Comparison of ENCODE assay signal across 8 cellular contexts in genomic region chr19:13195678-13196077, GRCh38. TPM values are rescaled to one million over a fixed set of nuclear protein-coding genes. Genes with fewer than 3 reads are reported as not detected.
DNase-seq lines count a peak whose midpoint lies in the region; ATAC-seq and TF ChIP-seq lines count a peak whose summit lies in the region.

No MANE protein-coding gene starts in this region.

- TF ChIP-seq CTCF in colonic mucosa (IDR thresholded peaks at IDR 0.05) (peak; percentile 11), heart right ventricle (IDR thresholded peaks at IDR 0.05) (peak in 1 of 9 donors; percentile 22)

- no peak overlapping the region for H2AFZ ChIP-seq in mesenchymal stem cell (ENCODE audit: low read depth, low read length)

- intact Hi-C loops in colonic mucosa (cut with DNase I) = loop anchor here (5.0 kb wide), 1 partner anchor 67 kb away; no protein-coding TSS in a partner anchor
- intact Hi-C loops in heart right ventricle (cut with DNase I) = loop anchor here in 8 of 10 donors (2.0 to 5.0 kb wide), 3 partner anchors 62 to 67 kb away; no protein-coding TSS in a partner anchor

- no peak overlapping the region for H2BK15ac ChIP-seq in mesenchymal stem cell (ENCODE audit: low read depth, poor library complexity, severe bottlenecking)

- no peak overlapping the region for H3K4ac ChIP-seq in mesenchymal stem cell (ENCODE audit: low read depth in 1 of 2, low read length in 2 of 2)

- H3K4me3 ChIP-seq in colonic mucosa (no peak overlapping the region), heart right ventricle (no peak overlapping the region), mesenchymal stem cell (ENCODE audit: insufficient read depth in 1 of 2, low read depth in 1 of 2, low read length in 2 of 2) (no peak overlapping the region)

- no peaks in the 10 kb centered on the region for H3K36me3 ChIP-seq in colonic mucosa
- H3K36me3 ChIP-seq in heart right ventricle = no peaks in the 10 kb centered on the region
- H3K36me3 ChIP-seq in mesenchymal stem cell (ENCODE audit: control insufficient read depth in 1 of 2, insufficient read depth in 2 of 2, low read depth in 1 of 2, low read length in 2 of 2) = no peaks in the 10 kb centered on the region

- ATAC-seq in GM18498 (IDR thresholded peaks at IDR 0.05; ENCODE audit: unreplicated experiment) (peak; percentile 46), HG02610 (IDR thresholded peaks at IDR 0.05; ENCODE audit: unreplicated experiment) (no peak), heart right ventricle (no peak), GM18861 (IDR thresholded peaks at IDR 0.05; ENCODE audit: unreplicated experiment) (no peak)

- H3K79me1 ChIP-seq in mesenchymal stem cell (replicated peaks; ENCODE audit: low read length, poor library complexity, severe bottlenecking) = no peaks in the 10 kb centered on the region

- H3K4me2 ChIP-seq in mesenchymal stem cell (ENCODE audit: low read length, poor library complexity, severe bottlenecking) = no peak overlapping the region

- no peak overlapping the region for H2BK120ac ChIP-seq in mesenchymal stem cell (ENCODE audit: low read depth, low read length)

- no peak overlapping the region for H3K18ac ChIP-seq in mesenchymal stem cell (ENCODE audit: low read depth in 1 of 2, low read length in 2 of 2)

- no peak overlapping the region for H3K14ac ChIP-seq in mesenchymal stem cell (ENCODE audit: low read length in 2 of 2)

- no peak overlapping the region for H2AK5ac ChIP-seq in mesenchymal stem cell (ENCODE audit: low read length, severe bottlenecking)

- WGBS in heart right ventricle, 2 donors = 72 to 77% methylated on average over 11 of the region's 11 CpGs
- WGBS in mesenchymal stem cell = 66% methylated on average over 11 of the region's 11 CpGs

- no peak overlapping the region for H3K23ac ChIP-seq in mesenchymal stem cell (ENCODE audit: low read length in 2 of 2)

- H3K9me3 ChIP-seq in colonic mucosa (no peaks in the 10 kb centered on the region), heart right ventricle (no peaks in the 10 kb centered on the region), mesenchymal stem cell (ENCODE audit: control insufficient read depth, low read length) (no peaks in the 10 kb centered on the region)

- no peak overlapping the region for H2BK5ac ChIP-seq in mesenchymal stem cell (ENCODE audit: low read depth, low read length, poor library complexity, severe bottlenecking)

- H4K8ac ChIP-seq in mesenchymal stem cell (ENCODE audit: low read length) = no peak overlapping the region

- H3K9ac ChIP-seq in colonic mucosa (ENCODE audit: low read depth in 2 of 2, low read length in 2 of 2) = peak overlapping the region in 1 of 2 donors; percentile 21
- no peak overlapping the region for H3K9ac ChIP-seq in mesenchymal stem cell (ENCODE audit: low read length)

- no peak overlapping the region for H2BK12ac ChIP-seq in mesenchymal stem cell (ENCODE audit: low read length in 2 of 2)

- peaks cover 7% of the 10 kb centered on the region for H3K4me1 ChIP-seq in colonic mucosa
- H3K4me1 ChIP-seq in heart right ventricle = peaks cover 0 to 18% (median 0%) of the 10 kb centered on the region in 9 donors
- no peaks in the 10 kb centered on the region for H3K4me1 ChIP-seq in mesenchymal stem cell (ENCODE audit: control insufficient read depth, insufficient read depth, low read depth, low read length)

- no peak overlapping the region for H4K91ac ChIP-seq in mesenchymal stem cell (ENCODE audit: low read length)

- H3K27me3 ChIP-seq in colonic mucosa (no peaks in the 10 kb centered on the region), heart right ventricle (no peaks in the 10 kb centered on the region), mesenchymal stem cell (ENCODE audit: control insufficient read depth in 1 of 2, insufficient read depth in 1 of 2, low read length in 2 of 2) (no peaks in the 10 kb centered on the region)

- no peak overlapping the region for H3K27ac ChIP-seq in colonic mucosa
- H3K27ac ChIP-seq in heart right ventricle = no peak overlapping the region
- H3K27ac ChIP-seq in mesenchymal stem cell (ENCODE audit: low read length, poor library complexity, severe bottlenecking) = no peak overlapping the region

- DNase-seq in SK-N-DZ (ENCODE audit: low spot score) = peak; percentile 31
- peak; percentile 80 for DNase-seq in colonic mucosa
- peak; percentile 69 for DNase-seq in stimulated activated CD4-positive, alpha-beta T cell treated with anti-CD3 and anti-CD28 coated beads, Interleukin-15, amount 100 ng/mL, for 24 hours
- no peak for DNase-seq in heart right ventricle
- no peak for DNase-seq in mesenchymal stem cell

RNA-seq across cellular contexts. Expression of gene IER2, which starts 45.5 kb away (rescaled TPM):
- 22.6 and 22.7 TPM in 2 replicates for polyA plus RNA-seq in SK-N-DZ (2014; cell fraction: cytosol; rRNA removed)
- polyA plus RNA-seq in SK-N-DZ (2014; cell fraction: nucleus; rRNA removed) = 27.7 and 36.1 TPM in 2 replicates
- total RNA-seq in colonic mucosa = 100 to 1,000 TPM in 1 of 2 donors, 10 to 100 TPM in 1; 83.4 to 116 TPM
- total RNA-seq in heart right ventricle = 10 to 100 TPM; 19.2 to 54.6 (median 36.0) TPM
- 10 to 100 TPM; 29.5 to 42.8 TPM for polyA plus RNA-seq in heart right ventricle
- polyA plus RNA-seq in mesenchymal stem cell (2013, experiment 1 of 2) = 135 TPM
- polyA plus RNA-seq in mesenchymal stem cell (2013, experiment 2 of 2) = 129 TPM

RNA-seq across cellular contexts. Expression of gene STX10, which starts 45.5 kb away (rescaled TPM):
- polyA plus RNA-seq in SK-N-DZ (2014; cell fraction: cytosol; rRNA removed) = 88.3 and 135 TPM in 2 replicates
- polyA plus RNA-seq in SK-N-DZ (2014; cell fraction: nucleus; rRNA removed) = 230 and 272 TPM in 2 replicates
- total RNA-seq in colonic mucosa (10 to 100 TPM; 51.0 to 78.2 TPM), heart right ventricle (10 to 100 TPM; 18.7 to 50.4 (median 25.4) TPM)
- polyA plus RNA-seq in heart right ventricle = 10 to 100 TPM; 60.5 to 69.9 TPM
- 50.2 TPM for polyA plus RNA-seq in mesenchymal stem cell (2013, experiment 1 of 2)
- polyA plus RNA-seq in mesenchymal stem cell (2013, experiment 2 of 2) = 53.2 TPM

Comparison
In these comparisons a context has a peak if more than half of its experiments do, and no peak if none do; other contexts are left out.
1. DNase-seq: peak in SK-N-DZ (single experiment), colonic mucosa (single experiment) and stimulated activated CD4-positive, alpha-beta T cell treated with anti-CD3 and anti-CD28 coated beads, Interleukin-15, amount 100 ng/mL, for 24 hours (single experiment); none in heart right ventricle (0 of 2) and mesenchymal stem cell (single experiment).